Comparison of ENCODE assay signal across 9 cellular contexts in the genomic region with DNA sequence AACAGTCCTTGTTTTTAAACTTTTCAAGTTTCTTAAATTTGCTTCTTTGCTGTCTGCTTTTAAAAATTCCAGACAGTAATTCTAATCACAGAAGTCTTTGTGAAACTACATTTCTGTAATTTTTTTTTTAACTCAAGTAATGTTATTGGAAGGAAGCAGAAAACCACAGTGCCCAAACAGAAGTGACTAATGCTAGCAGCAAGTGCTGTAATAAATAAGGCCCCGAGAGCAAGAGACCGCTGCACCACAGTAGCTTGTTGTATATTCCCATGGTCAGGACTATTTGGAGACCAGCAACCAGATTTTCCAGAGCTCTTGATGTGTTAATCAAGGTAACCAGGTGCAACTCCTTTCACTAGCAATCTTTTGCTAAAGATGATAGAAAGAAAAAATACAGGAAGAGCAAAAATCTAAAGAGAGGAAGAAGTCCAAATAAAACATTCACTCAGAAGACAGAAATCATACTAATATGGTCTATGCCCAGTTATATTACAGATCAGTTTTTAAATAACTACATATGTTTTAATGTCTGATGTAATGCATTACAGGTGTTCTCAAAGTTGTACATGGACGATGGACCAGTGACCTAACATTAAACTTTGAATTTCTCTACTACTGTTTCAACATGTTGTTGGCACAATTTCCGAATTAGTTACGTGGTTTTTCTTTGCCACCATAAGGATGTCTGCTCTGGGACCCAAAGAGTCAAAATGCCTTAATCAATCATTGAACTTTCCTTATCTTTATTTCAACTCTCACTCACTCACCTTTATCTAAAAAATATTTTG. TPM values are rescaled to one million over a fixed set of nuclear protein-coding genes. Genes with fewer than 3 reads are reported as not detected.
DNase-seq lines count a peak whose midpoint lies in the region; ATAC-seq and TF ChIP-seq lines count a peak whose summit lies in the region.
"Had no signal": no experiment of that assay in that cellular context is flagged by ENCODE, and none has a peak within 500 bp of the region (broad histone marks: within the 10 kb centered on the region; RNA-seq: fewer than 3 reads in every experiment).

No MANE protein-coding gene starts in this region.

- peaks cover 0 to 20% (median 0%) of the 10 kb centered on the region in 11 experiments; a peak in 9 of 22 replicates for H3K9me3 ChIP-seq in BLaER1 treated with 17β-estradiol and CSF1 and Interleukin-3, amounts not matched to agents 10 nM and 100 nM (replicated peaks in 1 of 11)
- H3K9me3 ChIP-seq in MG63: no peaks in the 10 kb centered on the region; the same call in 1 of the 2 replicates

- H3K27ac Mint-ChIP-seq in stimulated activated naive B cell treated with anti-CD40 and anti-IgM and Interleukin-4, amounts not matched to agents 10 μg/mL and 1 μg/mL and 100 μg/mL, for 72 hours: no peak overlapping the region

- peak; percentile 56 for ATAC-seq in GM21390 (IDR thresholded peaks at IDR 0.05; ENCODE audit: unreplicated experiment)
- ATAC-seq in stimulated activated naive B cell treated with anti-CD40 and anti-IgM and Interleukin-4, amounts not matched to agents 10 μg/mL and 1 μg/mL and 100 μg/mL, for 72 hours (replicated peaks): no peak

- no peak overlapping the region for H3K4me3 ChIP-seq in BLaER1 treated with 17β-estradiol and CSF1 and Interleukin-3, amounts not matched to agents 10 nM and 100 nM
- H3K4me3 ChIP-seq in MG63 (no peak overlapping the region), epithelial cell of esophagus (ENCODE audit: low read length) (no peak overlapping the region)

- no peak for TF ChIP-seq CTCF in epithelial cell of esophagus (IDR thresholded peaks at IDR 0.05; ENCODE audit: insufficient read depth, low read depth, low read length, missing control alignments)

- H3K27ac ChIP-seq in BLaER1 treated with 17β-estradiol and CSF1 and Interleukin-3, amounts not matched to agents 10 nM and 100 nM: no peak overlapping the region

- peak overlapping the region in 10 of 11 experiments; percentile 2 to 51 (median 26); a peak in 15 of 22 replicates for H3K4me2 ChIP-seq in BLaER1 treated with 17β-estradiol and CSF1 and Interleukin-3, amounts not matched to agents 10 nM and 100 nM

- no peaks in the 10 kb centered on the region for H3K36me3 ChIP-seq in BLaER1 treated with 17β-estradiol and CSF1 and Interleukin-3, amounts not matched to agents 10 nM and 100 nM
- H3K36me3 ChIP-seq in MG63: peaks cover 54% of the 10 kb centered on the region

- H3K4me1 ChIP-seq in BLaER1 treated with 17β-estradiol and CSF1 and Interleukin-3, amounts not matched to agents 10 nM and 100 nM: peaks cover 0 to 34% (median 23%) of the 10 kb centered on the region in 10 experiments; a peak in 16 of 20 replicates

- no peaks in the 10 kb centered on the region for H3K36me3 Mint-ChIP-seq in stimulated activated naive B cell treated with anti-CD40 and anti-IgM and Interleukin-4, amounts not matched to agents 10 μg/mL and 1 μg/mL and 100 μg/mL, for 72 hours

- H3K27me3 Mint-ChIP-seq in stimulated activated naive B cell treated with anti-CD40 and anti-IgM and Interleukin-4, amounts not matched to agents 10 μg/mL and 1 μg/mL and 100 μg/mL, for 72 hours: peaks cover 22 to 26% of the 10 kb centered on the region in 2 donors

- no peak overlapping the region for H3K9ac ChIP-seq in BLaER1 treated with 17β-estradiol and CSF1 and Interleukin-3, amounts not matched to agents 10 nM and 100 nM

- H3K27me3 ChIP-seq in BLaER1 treated with 17β-estradiol and CSF1 and Interleukin-3, amounts not matched to agents 10 nM and 100 nM: peaks cover 0 to 99% (median 0%) of the 10 kb centered on the region in 11 experiments; a peak in 9 of 22 replicates
- no peaks in the 10 kb centered on the region for H3K27me3 ChIP-seq in MG63

- no peaks in the 10 kb centered on the region for H3K4me1 Mint-ChIP-seq in stimulated activated naive B cell treated with anti-CD40 and anti-IgM and Interleukin-4, amounts not matched to agents 10 μg/mL and 1 μg/mL and 100 μg/mL, for 72 hours
- H3K4me1 Mint-ChIP-seq: central memory CD8-positive, alpha-beta T cell had no signal

- no peak overlapping the region for H3K4me3 Mint-ChIP-seq in stimulated activated naive B cell treated with anti-CD40 and anti-IgM and Interleukin-4, amounts not matched to agents 10 μg/mL and 1 μg/mL and 100 μg/mL, for 72 hours
- H3K4me3 Mint-ChIP-seq: central memory CD8-positive, alpha-beta T cell had no signal

- peaks cover 0 to 37% (median 0%) of the 10 kb centered on the region in 11 experiments; a peak in 8 of 22 replicates for H4K20me1 ChIP-seq in BLaER1 treated with 17β-estradiol and CSF1 and Interleukin-3, amounts not matched to agents 10 nM and 100 nM

- DNase-seq in MG63 (peak; percentile 55), epithelial cell of esophagus (ENCODE audit: low read depth) (peak; percentile 62), iPS-NIHi11 (ENCODE audit: low spot score) (no peak), occipital lobe (lab: John Stamatoyannopoulos, UW) (no peak)
- DNase-seq in stimulated activated naive B cell treated with anti-CD40 and anti-IgM and Interleukin-4, amounts not matched to agents 10 μg/mL and 1 μg/mL and 100 μg/mL, for 72 hours: no peak
- no peak for DNase-seq in activated naive CD4-positive, alpha-beta T cell treated with anti-CD3 and anti-CD28 coated beads, Interleukin-2, amount 50 U/mL, for 16 hours

- H3K9me3 Mint-ChIP-seq in stimulated activated naive B cell treated with anti-CD40 and anti-IgM and Interleukin-4, amounts not matched to agents 10 μg/mL and 1 μg/mL and 100 μg/mL, for 72 hours: no peaks in the 10 kb centered on the region
- H3K9me3 Mint-ChIP-seq: central memory CD8-positive, alpha-beta T cell had no signal

RNA-seq across cellular contexts. Expression of gene WWTR1, which starts 36.4 kb away (rescaled TPM):
- total RNA-seq in MG63 (2014; rRNA removed; shearing (Covaris generic); ENCODE audit: low replicate concordance): 51.3 and 93.0 TPM in 2 replicates
- 8.0 TPM for total RNA-seq in occipital lobe

Comparison
In these comparisons a context has a peak if more than half of its experiments do, and no peak if none do; other contexts are left out.
1. DNase-seq: peak in MG63 (single experiment) and epithelial cell of esophagus (single experiment); none in iPS-NIHi11 (single experiment), stimulated activated naive B cell treated with anti-CD40 and anti-IgM and Interleukin-4, amounts not matched to agents 10 μg/mL and 1 μg/mL and 100 μg/mL, for 72 hours (single experiment), occipital lobe (single experiment) and activated naive CD4-positive, alpha-beta T cell treated with anti-CD3 and anti-CD28 coated beads, Interleukin-2, amount 50 U/mL, for 16 hours (single experiment).